8 cellular contexts compared by ENCODE assay signal in the genomic region with DNA sequence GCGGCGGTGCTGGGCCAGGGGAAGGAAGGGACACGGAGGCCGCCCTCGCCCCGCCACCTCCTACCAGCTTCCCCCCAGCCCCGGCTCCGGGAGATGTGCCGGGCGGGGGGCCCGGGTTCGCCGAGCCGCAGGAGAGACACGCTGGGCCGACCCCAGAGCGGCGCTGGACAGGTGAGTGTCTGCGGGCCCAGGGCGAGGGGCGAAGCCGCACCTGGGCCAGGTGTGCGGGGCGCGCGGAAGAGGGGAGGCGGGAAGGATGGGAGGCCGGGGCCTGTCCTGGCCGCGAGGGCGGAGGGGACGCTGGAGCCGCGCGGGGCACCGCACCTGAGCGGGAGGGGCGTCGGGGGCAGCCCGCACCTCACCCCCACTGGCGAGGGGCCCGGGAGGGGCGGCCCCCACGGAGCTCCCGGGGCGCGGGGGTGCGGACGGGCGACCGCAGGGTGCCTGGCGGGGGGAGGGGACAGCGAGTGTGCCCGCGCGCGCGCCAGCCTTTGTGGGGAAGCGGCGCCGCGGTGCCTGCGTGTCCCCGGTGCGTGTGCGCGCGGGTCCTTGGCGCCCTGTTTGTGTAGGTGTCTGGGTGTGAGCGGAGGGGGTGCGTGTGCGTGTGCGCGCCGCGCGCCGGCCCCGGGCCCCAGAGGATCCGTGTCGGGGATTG.
DNase-seq lines count a peak whose midpoint lies in the region; TF ChIP-seq lines count a peak whose summit lies in the region.
"Not testable (repeated sequence)": the region's sequence is repeated elsewhere in the genome, so short reads cannot be mapped to it uniquely, and the experiment has no call there.

No MANE protein-coding gene starts in this region.

- H3K4me3 Mint-ChIP-seq in activated naive CD8-positive, alpha-beta T cell treated with anti-CD3 and anti-CD28 coated beads for 36 hours: peak overlapping the region; percentile 79
- H3K4me3 Mint-ChIP-seq in endodermal cell: peak overlapping the region; percentile 85

- not testable (repeated sequence) for H4K20me1 ChIP-seq in MM.1S (ENCODE audit: insufficient read depth, low read length); SU-DHL-6 (ENCODE audit: low read depth, low read length)
- H4K20me1 ChIP-seq in osteoblast (ENCODE audit: insufficient read depth, low read length): peaks cover 10% of the 10 kb centered on the region

- not testable (repeated sequence) for H3K9me2 ChIP-seq in MM.1S (replicated peaks; ENCODE audit: insufficient read depth, low read length); SU-DHL-6 (replicated peaks; ENCODE audit: insufficient read depth, low read length)

- not testable (repeated sequence) for H2AFZ ChIP-seq in MM.1S (ENCODE audit: low read length); SU-DHL-6 (ENCODE audit: low read depth, low read length, severe bottlenecking); osteoblast (ENCODE audit: low read length)

- WGBS in endodermal cell (ENCODE audit: insufficient coverage in 1 of 2, insufficient read length in 1 of 2), 2 experiments: 0 to 4% methylated on average over 5 to 78 of the region's 81 CpGs
- WGBS in testis, 2 donors: 0% methylated on average over 7 to 73 of the region's 81 CpGs

- not testable (repeated sequence) for H3K9me3 ChIP-seq in MM.1S (replicated peaks; ENCODE audit: insufficient read depth, low read length); SU-DHL-6 (ENCODE audit: insufficient read depth, low read length); endodermal cell (ENCODE audit: control insufficient read depth, low read length); osteoblast (ENCODE audit: low read depth, low read length); testis

- not testable (repeated sequence) for H3K27ac Mint-ChIP-seq in activated naive CD8-positive, alpha-beta T cell treated with anti-CD3 and anti-CD28 coated beads for 36 hours
- H3K27ac Mint-ChIP-seq in endodermal cell: peak overlapping the region; percentile 80

- H3K27ac ChIP-seq in MM.1S (ENCODE audit: low read length); endodermal cell (ENCODE audit: low read depth, low read length); osteoblast (ENCODE audit: low read depth, low read length); testis: not testable (repeated sequence)
- H3K27ac ChIP-seq in SU-DHL-6 (ENCODE audit: low read depth, low read length): peak overlapping the region; percentile 54

- H3K36me3 Mint-ChIP-seq in activated naive CD8-positive, alpha-beta T cell treated with anti-CD3 and anti-CD28 coated beads for 36 hours; endodermal cell (ENCODE audit: low read depth): not testable (repeated sequence)

- not testable (repeated sequence) for H3K9me3 Mint-ChIP-seq in activated naive CD8-positive, alpha-beta T cell treated with anti-CD3 and anti-CD28 coated beads for 36 hours; endodermal cell

- intact Hi-C loops in testis (cut with DNase I; ENCODE audit: low total_unique reads): not testable (repeated sequence)

- peak overlapping the region; percentile 71 for H3K4me3 ChIP-seq in MM.1S (ENCODE audit: low read length)
- H3K4me3 ChIP-seq in SU-DHL-6 (ENCODE audit: insufficient read depth, low read length, poor library complexity, severe bottlenecking): peak overlapping the region; percentile 91
- H3K4me3 ChIP-seq in endodermal cell (ENCODE audit: low read length): peak overlapping the region; percentile 83
- peak overlapping the region; percentile 78 for H3K4me3 ChIP-seq in osteoblast (ENCODE audit: insufficient read depth, low read length)
- peak overlapping the region; percentile 62 to 63 for H3K4me3 ChIP-seq in testis

- not testable (repeated sequence) for TF ChIP-seq POLR2A in testis (IDR thresholded peaks at IDR 0.05)

- peak overlapping the region; percentile 59 for H3K9ac ChIP-seq in MM.1S (ENCODE audit: low read length)
- peak overlapping the region; percentile 88 for H3K9ac ChIP-seq in SU-DHL-6 (ENCODE audit: low read length)
- peak overlapping the region; percentile 47 for H3K9ac ChIP-seq in endodermal cell (ENCODE audit: extremely low read depth, low read length, poor library complexity, severe bottlenecking)

- not testable (repeated sequence) for H3F3A ChIP-seq in MM.1S (ENCODE audit: insufficient read depth, low read length); SU-DHL-6 (ENCODE audit: insufficient read depth)

- H3K27me3 ChIP-seq in MM.1S (replicated peaks; ENCODE audit: insufficient read depth, low read length); SU-DHL-6 (ENCODE audit: low read length); endodermal cell (ENCODE audit: control insufficient read depth, insufficient read depth, low read length, poor library complexity, severe bottlenecking); testis: not testable (repeated sequence)
- H3K27me3 ChIP-seq in osteoblast (ENCODE audit: insufficient read depth, low read length): peaks cover 19% of the 10 kb centered on the region

- H3K4me2 ChIP-seq in MM.1S (ENCODE audit: low read depth, low read length) (peak overlapping the region; percentile 45; the same call in 1 of the 2 replicates), SU-DHL-6 (ENCODE audit: low read depth, low read length, poor library complexity, severe bottlenecking) (peak overlapping the region; percentile 56), osteoblast (ENCODE audit: insufficient read depth, low read length) (peak overlapping the region; percentile 72)

- H3K27me3 Mint-ChIP-seq in activated naive CD8-positive, alpha-beta T cell treated with anti-CD3 and anti-CD28 coated beads for 36 hours: peaks cover 44% of the 10 kb centered on the region
- H3K27me3 Mint-ChIP-seq in endodermal cell (ENCODE audit: insufficient read depth): peaks cover 18% of the 10 kb centered on the region

- DNase-seq in DMS 273 (lab: John Stamatoyannopoulos, UW; ENCODE audit: unreplicated experiment) (peak; percentile 57), MM.1S (peak; percentile 30), endodermal cell (peak; percentile 76), inferior parietal cortex (ENCODE audit: extremely low spot score) (peak; percentile 40), osteoblast (ENCODE audit: insufficient read length, low spot score, missing footprints) (peak; percentile 58), testis (peak; percentile 40)
- peak; percentile 26 for DNase-seq in activated naive CD8-positive, alpha-beta T cell treated with anti-CD3 and anti-CD28 coated beads for 36 hours

- H3K4me1 Mint-ChIP-seq in activated naive CD8-positive, alpha-beta T cell treated with anti-CD3 and anti-CD28 coated beads for 36 hours: peaks cover 24% of the 10 kb centered on the region
- peaks cover 27% of the 10 kb centered on the region for H3K4me1 Mint-ChIP-seq in endodermal cell

- H3K79me2 ChIP-seq in MM.1S (ENCODE audit: low read length) (peaks cover 50% of the 10 kb centered on the region), SU-DHL-6 (ENCODE audit: insufficient read depth, low read length) (peaks cover 55% of the 10 kb centered on the region), osteoblast (ENCODE audit: insufficient read depth, low read length) (peaks cover 19% of the 10 kb centered on the region)

- H3K4me1 ChIP-seq in MM.1S (ENCODE audit: low read length); endodermal cell (ENCODE audit: control insufficient read depth, insufficient read depth, low read length); osteoblast (ENCODE audit: insufficient read depth, low read length); testis: not testable (repeated sequence)

- not testable (repeated sequence) for H3K36me3 ChIP-seq in MM.1S (replicated peaks; ENCODE audit: insufficient read depth, low read length); SU-DHL-6 (ENCODE audit: low read length); endodermal cell (ENCODE audit: control insufficient read depth, insufficient read depth, low read length); osteoblast (ENCODE audit: insufficient read depth, low read length); testis (ENCODE audit: low read depth, missing control alignments)

- not testable (repeated sequence) for TF ChIP-seq CTCF in MM.1S (IDR thresholded peaks at IDR 0.05; ENCODE audit: low read length); SU-DHL-6 (IDR thresholded peaks at IDR 0.05; ENCODE audit: insufficient read depth, low read length, poor library complexity, severe bottlenecking); osteoblast (IDR thresholded peaks at IDR 0.05; ENCODE audit: extremely low read depth, low read depth, low read length); testis (IDR thresholded peaks at IDR 0.05)
- peak; percentile 4 for TF ChIP-seq CTCF in endodermal cell (conservative IDR thresholded peaks at IDR 0.05)

Comparison
In these comparisons a context has a peak if more than half of its experiments do, and no peak if none do; other contexts are left out.
1. DNase-seq: peak in every context shown above with its lines; median percentile 76 in endodermal cell; 58 in osteoblast; 57 in DMS 273; 40 in inferior parietal cortex; 40 in testis; 30 in MM.1S; 26 in activated naive CD8-positive, alpha-beta T cell treated with anti-CD3 and anti-CD28 coated beads for 36 hours.